ENCODE assay signal across 9 cellular contexts in the genomic region with DNA sequence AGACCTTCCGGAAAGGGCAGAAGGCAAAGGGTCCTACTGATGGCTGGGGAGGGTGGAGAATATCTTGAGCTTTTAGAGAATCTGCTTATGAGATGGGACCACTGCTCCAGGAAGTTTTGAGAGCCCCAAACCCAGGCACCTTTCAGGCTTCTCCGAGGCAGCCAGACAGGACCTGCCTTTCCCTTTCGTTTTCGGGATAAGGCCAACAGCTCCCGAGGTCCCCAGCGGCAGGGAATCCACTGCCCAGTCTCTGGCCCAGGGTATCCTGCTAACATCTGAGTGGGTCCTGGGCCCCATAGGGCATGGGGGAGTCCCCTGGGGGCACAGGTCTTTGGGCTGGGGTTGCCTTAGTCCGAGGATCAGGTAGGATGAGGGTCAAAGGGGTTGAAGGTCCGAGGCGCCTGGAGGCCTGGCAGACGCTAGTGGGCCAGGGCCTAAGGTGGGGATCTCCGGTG. TPM values are rescaled to one million over a fixed set of nuclear protein-coding genes. Genes with fewer than 3 reads are reported as not detected.
DNase-seq lines count a peak whose midpoint lies in the region; ATAC-seq and TF ChIP-seq lines count a peak whose summit lies in the region.
"Had no signal": no experiment of that assay in that cellular context is flagged by ENCODE, and none has a peak within 500 bp of the region (broad histone marks: within the 10 kb centered on the region; RNA-seq: fewer than 3 reads in every experiment).

No MANE protein-coding gene starts in this region.

- TF ChIP-seq CTCF in OCI-LY7 (conservative IDR thresholded peaks at IDR 0.05; ENCODE audit: low read length) (no peak), neural cell (IDR thresholded peaks at IDR 0.05; ENCODE audit: poor library complexity, severe bottlenecking) (no peak)

- H3K36me3 Mint-ChIP-seq in CD4-positive, alpha-beta memory T cell, result peaks cover 0 to 3% of the 10 kb centered on the region in 2 donors

- H3K9ac ChIP-seq in neural cell (ENCODE audit: low read length), result no peak overlapping the region

- peaks cover 0 to 9% (median 2%) of the 10 kb centered on the region in 8 donors for H3K9me3 Mint-ChIP-seq in CD4-positive, alpha-beta memory T cell

- H3K4me2 ChIP-seq in OCI-LY7 (ENCODE audit: low read length) (peak overlapping the region; percentile 98), neural cell (ENCODE audit: low read length) (no peak overlapping the region)

- H3K4me3 Mint-ChIP-seq in CD4-positive, alpha-beta memory T cell, result peak overlapping the region in 7 of 8 donors; percentile 40 to 71 (median 52)

- H3K27me3 Mint-ChIP-seq in CD4-positive, alpha-beta memory T cell, result peaks cover 51 to 52% of the 10 kb centered on the region in 2 donors

- no peaks in the 10 kb centered on the region for H3K9me2 ChIP-seq in OCI-LY7 (ENCODE audit: insufficient read depth, low read length)
- no peaks in the 10 kb centered on the region for H3K9me2 ChIP-seq in neural cell (ENCODE audit: insufficient read depth, low read length)

- H3K9me3 ChIP-seq in CD4-positive, alpha-beta memory T cell (ENCODE audit: control insufficient read depth in 1 of 2, low read length in 2 of 2), result no peaks in the 10 kb centered on the region
- H3K9me3 ChIP-seq in OCI-LY7 (ENCODE audit: low read length) (no peaks in the 10 kb centered on the region), neural cell (ENCODE audit: low read length) (no peaks in the 10 kb centered on the region)

- no TSS peak for BruUV-seq in OCI-LY7 (replicated peaks; lab: Mats Ljungman, UMichigan)

- H3K4me1 ChIP-seq in CD4-positive, alpha-beta memory T cell (ENCODE audit: insufficient read depth, low read length), result peaks cover 24% of the 10 kb centered on the region
- H3K4me1 ChIP-seq in OCI-LY7 (ENCODE audit: insufficient read depth, low read length, poor library complexity, severe bottlenecking), result peaks cover 42% of the 10 kb centered on the region

- no peak for TF ChIP-seq RAD21 in neural cell (conservative IDR thresholded peaks at IDR 0.05)

- peaks cover 56% of the 10 kb centered on the region for H3K79me2 ChIP-seq in OCI-LY7 (ENCODE audit: insufficient read depth, low read depth, low read length)
- H3K79me2 ChIP-seq in neural cell (replicated peaks; ENCODE audit: insufficient read depth, low read length), result no peaks in the 10 kb centered on the region

- intact Hi-C loops in CD4-positive, alpha-beta memory T cell (cut with micrococcal nuclease), result no loop called here
- intact Hi-C loops in OCI-LY7 (cut with micrococcal nuclease; ENCODE audit: unreplicated experiment), result loop anchor here (5.0 to 10.0 kb wide), 4 partner anchors 123 to 1998 kb away; partner anchors contain the start of genes JADE2 and PCBD2

- ATAC-seq in GM21786 (IDR thresholded peaks at IDR 0.05; ENCODE audit: unreplicated experiment), result no peak

- H3K27me3 ChIP-seq in CD4-positive, alpha-beta memory T cell (ENCODE audit: insufficient read depth, low read length), result peaks cover 29% of the 10 kb centered on the region
- peaks cover 98% of the 10 kb centered on the region for H3K27me3 ChIP-seq in neural cell (ENCODE audit: insufficient read depth, low read depth, low read length)

- H3K27ac Mint-ChIP-seq in CD4-positive, alpha-beta memory T cell, result no peak overlapping the region

- CTCF ChIA-PET in CD4-positive, alpha-beta memory T cell (lab: Charles Lee; ENCODE audit: partially characterized antibody), result no interaction called here
- CTCF ChIA-PET in OCI-LY7 (lab: Charles Lee; ENCODE audit: unreplicated experiment), result interaction anchor here (1.7 kb wide), 1 partner anchor 161 kb away, joined by 8 read pairs; no protein-coding TSS in a partner anchor

- POLR2A ChIA-PET in CD4-positive, alpha-beta memory T cell (lab: Charles Lee; ENCODE audit: partially characterized antibody), result no interaction called here
- POLR2A ChIA-PET in OCI-LY7 (lab: Charles Lee), result interaction anchor here (0.8 to 3.1 kb wide), 3 partner anchors 19 to 112 kb away, joined by 3 to 19 read pairs (median 10); no protein-coding TSS in a partner anchor

- no peak overlapping the region for H3K27ac ChIP-seq in CD4-positive, alpha-beta memory T cell (ENCODE audit: low read depth, low read length)
- H3K27ac ChIP-seq in OCI-LY7 (ENCODE audit: low read depth, low read length, poor library complexity, severe bottlenecking) (no peak overlapping the region), epithelial cell of prostate (peak overlapping the region; percentile 94), neural cell (ENCODE audit: low read length) (no peak overlapping the region)

- H2AFZ ChIP-seq in OCI-LY7 (ENCODE audit: low read length), result no peak overlapping the region
- no peak overlapping the region for H2AFZ ChIP-seq in neural cell (ENCODE audit: low read depth, low read length)

- peaks cover 20 to 52% (median 36%) of the 10 kb centered on the region in 4 donors for H3K4me1 Mint-ChIP-seq in CD4-positive, alpha-beta memory T cell

- no peaks in the 10 kb centered on the region for H3F3A ChIP-seq in neural cell (ENCODE audit: insufficient read depth, low read length, poor library complexity, severe bottlenecking)

- no peaks in the 10 kb centered on the region for H3K36me3 ChIP-seq in CD4-positive, alpha-beta memory T cell (ENCODE audit: insufficient read depth, low read length)
- H3K36me3 ChIP-seq in OCI-LY7 (ENCODE audit: insufficient read depth, low read length) (peaks cover 67% of the 10 kb centered on the region), neural cell (ENCODE audit: insufficient read depth, low read length) (no peaks in the 10 kb centered on the region)

- peaks cover 16% of the 10 kb centered on the region; the same call in 1 of the 2 replicates for H4K20me1 ChIP-seq in OCI-LY7 (ENCODE audit: insufficient read depth, low read length)
- H4K20me1 ChIP-seq in neural cell (ENCODE audit: insufficient read depth), result no peaks in the 10 kb centered on the region

- DNase-seq in CD4-positive, alpha-beta memory T cell, result no peak
- DNase-seq in OCI-LY7 (ENCODE audit: low spot score) (no peak), epithelial cell of prostate (ENCODE audit: low read depth, low spot score) (no peak), NCI-H2196 treated with DMSO at 0.1 percent for 48 hours (lab: John Stamatoyannopoulos, UW; ENCODE audit: unreplicated experiment) (no peak), NCI-H1436 treated with DMSO at 0.1 percent for 48 hours (lab: John Stamatoyannopoulos, UW) (no peak), globus pallidus (ENCODE audit: low spot score) (no peak)
- DNase-seq: dermis blood vessel endothelial cell had no signal

- no peak overlapping the region for H3K4me3 ChIP-seq in CD4-positive, alpha-beta memory T cell (ENCODE audit: low read length in 2 of 2)
- H3K4me3 ChIP-seq in OCI-LY7 (ENCODE audit: low read depth, low read length, poor library complexity, severe bottlenecking), result peak overlapping the region; percentile 84
- no peak overlapping the region for H3K4me3 ChIP-seq in neural cell (ENCODE audit: low read length)

- TF ChIP-seq EP300 in neural cell (conservative IDR thresholded peaks at IDR 0.05; ENCODE audit: poor library complexity, severe bottlenecking), result no peak

TF ChIP-seq in neural cell, 6 proteins besides CTCF, POLR2A, EP300 and RAD21:
- peak; percentile 33 for TF ChIP-seq EZH2 (IDR thresholded peaks at IDR 0.05; ENCODE audit: borderline replicate concordance, insufficient read depth, low read length, poor library complexity, severe bottlenecking)
- TF ChIP-seq SMC3 (conservative IDR thresholded peaks at IDR 0.05; ENCODE audit: poor library complexity), result no peak
TF ChIP-seq in neural cell: peak in this region for 1.

RNA-seq across cellular contexts. Expression of gene PITX1, which starts 3.3 kb away (rescaled TPM):
- not detected for total RNA-seq in CD4-positive, alpha-beta memory T cell
- not detected for polyA plus RNA-seq in CD4-positive, alpha-beta memory T cell
- 55.3 and 56.3 TPM in 2 replicates for total RNA-seq in OCI-LY7 (2014; rRNA removed; shearing (Covaris generic))
- total RNA-seq in OCI-LY7 (2022), result 66.8 and 76.4 TPM in 2 replicates
- 1.9 TPM in 1 of 2 replicates, not detected in the other for polyA plus RNA-seq in neural cell
- not detected in 2 replicates for polyA minus RNA-seq in neural cell

Comparison
In these comparisons a context has a peak if more than half of its experiments do, and no peak if none do; other contexts are left out.
1. RNA of gene PITX1, which starts 3.3 kb away (total RNA-seq): 55.3 to 76.4 TPM in OCI-LY7; not detected in CD4-positive, alpha-beta memory T cell; every median in the first group is over 10 times any median in the second.